Comparison of ENCODE assay signal across 10 cellular contexts in genomic region chr17:10754109-10754508, GRCh38.
DNase-seq lines count a peak whose midpoint lies in the region; ATAC-seq and TF ChIP-seq lines count a peak whose summit lies in the region.
"Had no signal": no experiment of that assay in that cellular context is flagged by ENCODE, and none has a peak within 500 bp of the region (broad histone marks: within the 10 kb centered on the region; RNA-seq: fewer than 3 reads in every experiment).

No MANE protein-coding gene starts in this region.

- DNase-seq in NCI-H1436 (lab: John Stamatoyannopoulos, UW) (peak; percentile 3), NCI-H1436 treated with DMSO at 0.1 percent for 48 hours (lab: John Stamatoyannopoulos, UW) (no peak), LNCaP clone FGC (ENCODE audit: low read depth) (no peak), astrocyte of the hippocampus (ENCODE audit: low read depth, low spot score) (peak; percentile 33), pons (ENCODE audit: low spot score) (peak; percentile 22), NCI-H1417 (lab: John Stamatoyannopoulos, UW) (no peak)
- DNase-seq in stimulated activated naive CD4-positive, alpha-beta T cell treated with Interleukin-2 at 50 U/mL for 16 hours (lab: John Stamatoyannopoulos, UW) = no peak

- no peak for ATAC-seq in GM18868 (IDR thresholded peaks at IDR 0.05; ENCODE audit: unreplicated experiment)

- H3K4me3 ChIP-seq in LNCaP clone FGC (ENCODE audit: low read depth, low read length) = no peak overlapping the region
- H3K4me3 ChIP-seq: BLaER1, SK-N-MC had no signal

- peak; percentile 5; the same call in 1 of the 2 replicates for TF ChIP-seq CTCF in LNCaP clone FGC (IDR thresholded peaks at IDR 0.05; ENCODE audit: control insufficient read depth, extremely low read depth, insufficient read depth)

Comparison
In these comparisons a context has a peak if more than half of its experiments do, and no peak if none do; other contexts are left out.
1. DNase-seq: peak in NCI-H1436 (single experiment), astrocyte of the hippocampus (single experiment) and pons (single experiment); none in NCI-H1436 treated with DMSO at 0.1 percent for 48 hours (single experiment), LNCaP clone FGC (single experiment), stimulated activated naive CD4-positive, alpha-beta T cell treated with Interleukin-2 at 50 U/mL for 16 hours (single experiment) and NCI-H1417 (0 of 3).